In genomic region chr14:35932659-35933159, GRCh38 we compare ENCODE assay signal across 8 cellular contexts.
DNase-seq lines count a peak whose midpoint lies in the region; ATAC-seq lines count a peak whose summit lies in the region.

No MANE protein-coding gene starts in this region.

- POLR2A ChIA-PET in activated CD4-positive, alpha-beta memory T cell treated with anti-CD3 and anti-CD28 coated beads for 36 hours (lab: Charles Lee), result no interaction called here

- intact Hi-C loops in activated CD4-positive, alpha-beta memory T cell treated with anti-CD3 and anti-CD28 coated beads for 36 hours (cut with micrococcal nuclease), result loop anchor here (1.0 to 5.0 kb wide), 2 partner anchors 106 to 385 kb away; partner anchors contain the start of gene BRMS1L

- ATAC-seq in GM19023 (IDR thresholded peaks at IDR 0.05; ENCODE audit: unreplicated experiment) (peak; percentile 69), HG03045 (IDR thresholded peaks at IDR 0.05; ENCODE audit: unreplicated experiment) (peak; percentile 58)

- H3K4me3 Mint-ChIP-seq in activated CD4-positive, alpha-beta memory T cell treated with anti-CD3 and anti-CD28 coated beads for 36 hours, result peak overlapping the region; percentile 54

- no peaks in the 10 kb centered on the region for H3K36me3 Mint-ChIP-seq in activated CD4-positive, alpha-beta memory T cell treated with anti-CD3 and anti-CD28 coated beads for 36 hours

- DNase-seq in activated CD4-positive, alpha-beta memory T cell treated with anti-CD3 and anti-CD28 coated beads for 36 hours, result peak; percentile 67
- peak; percentile 38 for DNase-seq in stimulated activated CD4-positive, alpha-beta T cell treated with anti-CD3 and anti-CD28 coated beads, Interleukin-4, amount 100 ng/mL, for 1 hour
- DNase-seq in NCI-H2107 (lab: John Stamatoyannopoulos, UW) (no peak), UCSD-AML1 (lab: John Stamatoyannopoulos, UW; ENCODE audit: unreplicated experiment) (no peak), NCI-H1694 treated with DMSO at 0.1 percent for 48 hours (lab: John Stamatoyannopoulos, UW) (no peak), mucosa of gallbladder (ENCODE audit: low spot score) (no peak)

- CTCF ChIA-PET in activated CD4-positive, alpha-beta memory T cell treated with anti-CD3 and anti-CD28 coated beads for 36 hours (lab: Charles Lee), result no interaction called here

- H3K4me1 Mint-ChIP-seq in activated CD4-positive, alpha-beta memory T cell treated with anti-CD3 and anti-CD28 coated beads for 36 hours (ENCODE audit: low read depth), result peaks cover 19% of the 10 kb centered on the region

- H3K9me3 Mint-ChIP-seq in activated CD4-positive, alpha-beta memory T cell treated with anti-CD3 and anti-CD28 coated beads for 36 hours, result no peaks in the 10 kb centered on the region

- no peak overlapping the region for H3K27ac Mint-ChIP-seq in activated CD4-positive, alpha-beta memory T cell treated with anti-CD3 and anti-CD28 coated beads for 36 hours

- H3K27me3 Mint-ChIP-seq in activated CD4-positive, alpha-beta memory T cell treated with anti-CD3 and anti-CD28 coated beads for 36 hours, result no peaks in the 10 kb centered on the region

Comparison
In these comparisons a context has a peak if more than half of its experiments do, and no peak if none do; other contexts are left out.
1. DNase-seq: peak in activated CD4-positive, alpha-beta memory T cell treated with anti-CD3 and anti-CD28 coated beads for 36 hours (single experiment) and stimulated activated CD4-positive, alpha-beta T cell treated with anti-CD3 and anti-CD28 coated beads, Interleukin-4, amount 100 ng/mL, for 1 hour (single experiment); none in NCI-H2107 (single experiment), UCSD-AML1 (single experiment), NCI-H1694 treated with DMSO at 0.1 percent for 48 hours (single experiment) and mucosa of gallbladder (single experiment).